ENCODE assay signal across 21 cellular contexts in the genomic region with DNA sequence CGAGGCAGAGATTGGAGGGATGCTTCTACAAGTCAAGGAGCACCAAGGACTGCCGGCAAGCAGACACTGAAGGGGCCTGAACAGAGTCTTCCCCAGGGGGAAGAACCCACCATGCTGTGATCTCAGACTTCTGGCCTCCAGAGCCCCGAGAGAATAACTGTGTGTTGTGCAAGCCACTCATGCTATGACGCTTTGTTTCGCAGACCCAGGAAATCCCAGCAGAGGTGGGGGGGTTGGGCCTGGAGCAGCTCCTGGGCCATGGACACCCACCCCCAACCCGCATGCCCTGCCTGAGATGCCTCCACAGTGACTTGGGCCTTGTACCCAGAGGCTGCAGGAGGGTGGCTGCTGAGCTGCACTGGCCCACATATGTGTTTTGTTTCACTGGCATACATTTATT.
"Had no signal": no experiment of that assay in that cellular context is flagged by ENCODE, and none has a peak within 500 bp of the region (broad histone marks: within the 10 kb centered on the region; RNA-seq: fewer than 3 reads in every experiment).

No MANE protein-coding gene starts in this region.

- H3K36me3 ChIP-seq: ovary, thyroid gland, uterus had no signal

- H3K4me1 ChIP-seq: gastrocnemius medialis, heart right ventricle, lower lobe of right lung, suprapubic skin, thyroid gland, upper lobe of left lung, uterus had no signal

- H3K27ac ChIP-seq: gastrocnemius medialis, heart right ventricle, lower lobe of right lung, ovary, suprapubic skin, thyroid gland, upper lobe of left lung, uterus had no signal

- H3K27me3 Mint-ChIP-seq: central memory CD8-positive, alpha-beta T cell; dendritic cell treated with granulocyte-macrophage colony-stimulating factor and Interleukin-4, amounts not matched to agents 40 ng/mL and 50 ng/mL, for 4 days; memory B cell had no signal

- H3K27me3 ChIP-seq: gastrocnemius medialis, heart right ventricle, ovary, suprapubic skin, thyroid gland, upper lobe of left lung, uterus had no signal

- H3K4me3 ChIP-seq: gastrocnemius medialis, heart right ventricle, lower lobe of right lung, ovary, suprapubic skin, thyroid gland, upper lobe of left lung, uterus had no signal

- H3K4me3 Mint-ChIP-seq: central memory CD8-positive, alpha-beta T cell; dendritic cell treated with granulocyte-macrophage colony-stimulating factor and Interleukin-4, amounts not matched to agents 40 ng/mL and 50 ng/mL, for 4 days; memory B cell; nephron progenitor cell had no signal

- H3K9me3 ChIP-seq: gastrocnemius medialis, heart right ventricle, lower lobe of right lung, ovary, suprapubic skin, thyroid gland, upper lobe of left lung, uterus had no signal

- DNase-seq: erythroblast; gastrocnemius medialis; heart right ventricle; hypothalamus; islet precursor cell; lower lobe of right lung; midbrain; nephron progenitor cell; ovary; small intestine; stimulated activated CD4-positive, alpha-beta T cell treated with anti-CD3 and anti-CD28 coated beads, Interleukin-12 subunit alpha, Interleukin-12 subunit beta, amount 100 ng/mL, for 4 hours; stimulated activated naive CD8-positive, alpha-beta T cell treated with anti-CD3 and anti-CD28 coated beads, Interleukin-15, Interleukin-2, amounts not matched to agents 100 U/mL and 50 U/mL, for 24 hours; thyroid gland; upper lobe of left lung; uterus had no signal

- ATAC-seq: gastrocnemius medialis; heart right ventricle; left lobe of liver; lower lobe of right lung; right cardiac atrium; stimulated activated naive CD8-positive, alpha-beta T cell treated with anti-CD3 and anti-CD28 coated beads, Interleukin-15, Interleukin-2, amounts not matched to agents 100 U/mL and 50 U/mL, for 24 hours had no signal

- H3K27ac Mint-ChIP-seq: dendritic cell treated with granulocyte-macrophage colony-stimulating factor and Interleukin-4, amounts not matched to agents 40 ng/mL and 50 ng/mL, for 4 days; memory B cell; nephron progenitor cell had no signal

- H3K4me1 Mint-ChIP-seq: central memory CD8-positive, alpha-beta T cell; memory B cell had no signal

- H3K9me3 Mint-ChIP-seq: central memory CD8-positive, alpha-beta T cell; dendritic cell treated with granulocyte-macrophage colony-stimulating factor and Interleukin-4, amounts not matched to agents 40 ng/mL and 50 ng/mL, for 4 days; memory B cell; nephron progenitor cell had no signal
